21 cellular contexts compared by ENCODE assay signal in the genomic region with DNA sequence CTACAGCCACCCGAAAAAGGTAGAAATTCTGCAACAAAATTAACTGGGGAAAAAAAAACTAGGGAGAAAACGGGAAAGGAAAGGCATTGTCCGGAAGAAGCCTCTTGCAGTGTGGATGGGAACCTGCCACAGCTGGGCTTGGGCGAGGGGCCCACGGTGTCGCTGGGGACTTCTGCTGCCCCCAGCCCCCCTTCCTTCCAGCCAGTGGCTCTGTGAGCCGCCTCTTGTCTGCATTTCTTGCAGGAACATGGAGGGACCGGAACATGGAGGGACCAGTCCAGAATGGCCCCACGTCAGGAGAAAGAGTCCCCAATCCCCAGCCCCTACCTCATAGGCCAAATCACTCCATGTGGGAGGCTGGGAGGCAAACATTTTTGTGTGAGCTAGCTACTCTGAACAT.
"Had no signal": no experiment of that assay in that cellular context is flagged by ENCODE, and none has a peak within 500 bp of the region (broad histone marks: within the 10 kb centered on the region; RNA-seq: fewer than 3 reads in every experiment).

No MANE protein-coding gene starts in this region.

- H3K9me3 ChIP-seq: left lung, neutrophil, pancreas, stomach, suprapubic skin, tibial nerve had no signal

- H3K4me1 ChIP-seq: left lung, pancreas, stomach, suprapubic skin, tibial nerve had no signal

- ATAC-seq: activated CD8-positive, alpha-beta T cell treated with anti-CD3 and anti-CD28 coated beads, Interleukin-2, amount 10 ng/mL, durations not matched to agents 7 days and 5 days; activated naive CD8-positive, alpha-beta T cell treated with anti-CD3 and anti-CD28 coated beads, Interleukin-2, amount 50 U/mL, for 24 hours; left lung; naive thymus-derived CD4-positive, alpha-beta T cell; pancreas; right cardiac atrium had no signal

- H3K4me3 ChIP-seq: left lung, lung, pancreas, stomach, suprapubic skin, tibial nerve had no signal

- H3K9me3 Mint-ChIP-seq: activated naive CD4-positive, alpha-beta T cell treated with anti-CD3 and anti-CD28 coated beads, Interleukin-2, amount 10 ng/mL, durations not matched to agents 7 days and 5 days; activated naive CD8-positive, alpha-beta T cell treated with anti-CD3 and anti-CD28 coated beads, Interleukin-2, amount 50 U/mL, for 24 hours; activated T-cell treated with anti-CD3 and anti-CD28 coated beads, Interleukin-2, amount 50 U/mL, for 24 hours; activated T-helper 2 cell treated with anti-CD3 and anti-CD28 coated beads, Interferon-gamma antibody, Interleukin-2, Interleukin-4, amounts not matched to agents 10 μg/mL and 5 μg/mL and 100 μg/mL, durations not matched to agents 14 hours and 24 hours and 36 hours had no signal

- H3K27ac Mint-ChIP-seq: activated CD8-positive, alpha-beta T cell treated with anti-CD3 and anti-CD28 coated beads, Interleukin-2, amount 10 ng/mL, durations not matched to agents 7 days and 5 days; activated naive CD4-positive, alpha-beta T cell treated with anti-CD3 and anti-CD28 coated beads, Interleukin-2, amount 10 ng/mL, durations not matched to agents 7 days and 5 days; activated T-cell treated with anti-CD3 and anti-CD28 coated beads, Interleukin-2, amount 50 U/mL, for 24 hours; activated T-helper 2 cell treated with anti-CD3 and anti-CD28 coated beads, Interferon-gamma antibody, Interleukin-2, Interleukin-4, amounts not matched to agents 10 μg/mL and 5 μg/mL and 100 μg/mL, durations not matched to agents 14 hours and 24 hours and 36 hours; naive thymus-derived CD4-positive, alpha-beta T cell had no signal

- H3K27ac ChIP-seq: epithelial cell of prostate, left lung, neutrophil, pancreas, stomach, suprapubic skin, tibial nerve had no signal

- H3K36me3 ChIP-seq: left lung, neutrophil, pancreas, stomach, suprapubic skin, tibial nerve had no signal

- DNase-seq: activated CD4-positive, alpha-beta T cell treated with anti-CD3 and anti-CD28 coated beads for 1 hour; activated CD4-positive, alpha-beta T cell treated with anti-CD3 and anti-CD28 coated beads, Interleukin-2, amount 50 U/mL, for 1 hour; activated CD8-positive, alpha-beta T cell treated with anti-CD3 and anti-CD28 coated beads, Interleukin-2, amount 10 ng/mL, durations not matched to agents 7 days and 5 days; activated naive CD4-positive, alpha-beta T cell treated with anti-CD3 and anti-CD28 coated beads, Interleukin-2, amount 10 ng/mL, durations not matched to agents 7 days and 5 days; activated naive CD8-positive, alpha-beta T cell treated with anti-CD3 and anti-CD28 coated beads, Interleukin-2, amount 50 U/mL, for 24 hours; activated T-cell treated with anti-CD3 and anti-CD28 coated beads, Interleukin-2, amount 50 U/mL, for 24 hours; cerebellar nuclear complex; cortex of kidney; naive thymus-derived CD4-positive, alpha-beta T cell; pancreas; right cardiac atrium; stimulated activated CD4-positive, alpha-beta T cell treated with anti-CD3 and anti-CD28 coated beads, Interleukin-12 subunit alpha, Interleukin-12 subunit beta, amount 100 ng/mL, for 4 hours; stimulated activated CD4-positive, alpha-beta T cell treated with anti-CD3 and anti-CD28 coated beads, Interleukin-4, amount 100 ng/mL, for 4 hours; stomach had no signal

- H3K4me3 Mint-ChIP-seq: activated CD8-positive, alpha-beta T cell treated with anti-CD3 and anti-CD28 coated beads, Interleukin-2, amount 10 ng/mL, durations not matched to agents 7 days and 5 days; activated naive CD4-positive, alpha-beta T cell treated with anti-CD3 and anti-CD28 coated beads, Interleukin-2, amount 10 ng/mL, durations not matched to agents 7 days and 5 days; activated naive CD8-positive, alpha-beta T cell treated with anti-CD3 and anti-CD28 coated beads, Interleukin-2, amount 50 U/mL, for 24 hours; activated T-cell treated with anti-CD3 and anti-CD28 coated beads, Interleukin-2, amount 50 U/mL, for 24 hours; naive thymus-derived CD4-positive, alpha-beta T cell had no signal

- H3K27me3 ChIP-seq: left lung had no signal
